Comparison of ENCODE assay signal across 33 cellular contexts in genomic region chr14:75699331-75699730, GRCh38.
"Had no signal": no experiment of that assay in that cellular context is flagged by ENCODE, and none has a peak within 500 bp of the region (broad histone marks: within the 10 kb centered on the region; RNA-seq: fewer than 3 reads in every experiment).

No MANE protein-coding gene starts in this region.

- FAIRE-seq: astrocyte, RCC 7860 had no signal

- H3K36me3 ChIP-seq: breast epithelium had no signal

- H3K27me3 Mint-ChIP-seq: activated CD4-positive, alpha-beta T cell treated with anti-CD3 and anti-CD28 coated beads for 36 hours; activated CD4-positive, alpha-beta T cell treated with anti-CD3 and anti-CD28 coated beads, Interleukin-2, amount 10 ng/mL, durations not matched to agents 7 days and 5 days had no signal

- H3K27me3 ChIP-seq: adrenal gland, body of pancreas, breast epithelium had no signal

- H3K9me3 ChIP-seq: adrenal gland, body of pancreas, breast epithelium had no signal

- H3K9me3 Mint-ChIP-seq: activated naive CD4-positive, alpha-beta T cell treated with anti-CD3 and anti-CD28 coated beads, Interleukin-2, amount 50 U/mL, for 72 hours; activated T-helper 1 cell treated with anti-CD3 and anti-CD28 coated beads, Interleukin-12 subunit alpha, Interleukin-12 subunit beta, Interleukin-2, Interleukin-4 antibody, amounts not matched to agents 30 ng/mL and 10 ng/mL and 1 ng/mL, durations not matched to agents 14 hours and 24 hours and 36 hours had no signal

- H3K27ac Mint-ChIP-seq: activated CD4-positive, alpha-beta T cell treated with anti-CD3 and anti-CD28 coated beads for 36 hours; activated CD4-positive, alpha-beta T cell treated with anti-CD3 and anti-CD28 coated beads, Interleukin-2, amount 10 ng/mL, durations not matched to agents 7 days and 5 days; activated CD8-positive, alpha-beta T cell treated with anti-CD3 and anti-CD28 coated beads, Interleukin-2, amount 10 ng/mL, durations not matched to agents 7 days and 5 days; activated naive CD4-positive, alpha-beta T cell treated with anti-CD3 and anti-CD28 coated beads for 36 hours; activated T-helper 1 cell treated with anti-CD3 and anti-CD28 coated beads, Interleukin-12 subunit alpha, Interleukin-12 subunit beta, Interleukin-2, Interleukin-4 antibody, amounts not matched to agents 30 ng/mL and 10 ng/mL and 1 ng/mL, durations not matched to agents 14 hours and 24 hours and 36 hours; WTC11 had no signal

- H3K4me1 ChIP-seq: breast epithelium had no signal

- H3K27ac ChIP-seq: adrenal gland, body of pancreas, breast epithelium, KMS-11, PC-9, RWPE1 had no signal

- H3K4me3 ChIP-seq: adrenal gland, body of pancreas, breast epithelium, PC-9 had no signal

- H3K9ac ChIP-seq: KMS-11 had no signal

- DNase-seq: activated CD4-positive, alpha-beta T cell treated with anti-CD3 and anti-CD28 coated beads for 36 hours; activated CD4-positive, alpha-beta T cell treated with anti-CD3 and anti-CD28 coated beads, Interleukin-2, amount 10 ng/mL, durations not matched to agents 7 days and 5 days; activated CD4-positive, alpha-beta T cell treated with anti-CD3 and anti-CD28 coated beads, Interleukin-2, amount 50 U/mL, for 48 hours; activated CD8-positive, alpha-beta T cell treated with anti-CD3 and anti-CD28 coated beads, Interleukin-2, amount 10 ng/mL, durations not matched to agents 7 days and 5 days; activated gamma-delta T cell treated with Interleukin-2 at 50 U/mL for 16 hours; activated naive CD4-positive, alpha-beta T cell treated with anti-CD3 and anti-CD28 coated beads for 36 hours; activated T-cell treated with anti-CD3 and anti-CD28 coated beads, Interleukin-2, amount 50 U/mL, for 4 hours; adrenal gland; body of pancreas; NCI-H1092 treated with DMSO at 0.1 percent for 48 hours; NCI-H1417; NCI-H146; NCI-H187; NCI-H2029 treated with DMSO at 0.1 percent for 48 hours; NCI-H2107; NCI-H2171; NCI-H510A; NCI-H526; NCI-H748 treated with DMSO at 0.1 percent for 48 hours; NK-92 treated with Interleukin-12 subunit alpha and Interleukin-12 subunit beta, amount 100 ng/mL, for 24 hours; PC-9; SW 1271; T-helper 1 cell had no signal

- H3K4me1 Mint-ChIP-seq: activated CD4-positive, alpha-beta T cell treated with anti-CD3 and anti-CD28 coated beads for 36 hours; activated CD4-positive, alpha-beta T cell treated with anti-CD3 and anti-CD28 coated beads, Interleukin-2, amount 10 ng/mL, durations not matched to agents 7 days and 5 days; WTC11 had no signal

- H2AFZ ChIP-seq: PC-9 had no signal

- ATAC-seq: activated CD4-positive, alpha-beta T cell treated with anti-CD3 and anti-CD28 coated beads for 36 hours; activated CD4-positive, CD25-positive, alpha-beta regulatory T cell treated with anti-CD3 and anti-CD28 coated beads, Interleukin-2, amount 50 U/mL, for 24 hours; activated CD8-positive, alpha-beta T cell treated with anti-CD3 and anti-CD28 coated beads, Interleukin-2, amount 10 ng/mL, durations not matched to agents 7 days and 5 days; activated naive CD4-positive, alpha-beta T cell treated with anti-CD3 and anti-CD28 coated beads, Interleukin-2, amount 50 U/mL, for 72 hours; activated T-cell treated with anti-CD3 and anti-CD28 coated beads, Interleukin-2, amount 50 U/mL, for 4 hours; body of pancreas; Right ventricle myocardium inferior; WTC11 had no signal

- H3K4me2 ChIP-seq: KMS-11, PC-9 had no signal

- H3K4me3 Mint-ChIP-seq: activated CD4-positive, alpha-beta T cell treated with anti-CD3 and anti-CD28 coated beads for 36 hours; activated CD4-positive, alpha-beta T cell treated with anti-CD3 and anti-CD28 coated beads, Interleukin-2, amount 10 ng/mL, durations not matched to agents 7 days and 5 days; activated CD8-positive, alpha-beta T cell treated with anti-CD3 and anti-CD28 coated beads, Interleukin-2, amount 10 ng/mL, durations not matched to agents 7 days and 5 days; activated naive CD4-positive, alpha-beta T cell treated with anti-CD3 and anti-CD28 coated beads for 36 hours; activated T-cell treated with anti-CD3 and anti-CD28 coated beads, Interleukin-2, amount 50 U/mL, for 4 hours; activated T-helper 1 cell treated with anti-CD3 and anti-CD28 coated beads, Interleukin-12 subunit alpha, Interleukin-12 subunit beta, Interleukin-2, Interleukin-4 antibody, amounts not matched to agents 30 ng/mL and 10 ng/mL and 1 ng/mL, durations not matched to agents 14 hours and 24 hours and 36 hours; WTC11 had no signal
